ENCODE assay signal across 10 cellular contexts in genomic region chr10:88707429-88708110, GRCh38. TPM values are rescaled to one million over a fixed set of nuclear protein-coding genes. Genes with fewer than 3 reads are reported as not detected.
DNase-seq lines count a peak whose midpoint lies in the region; ATAC-seq and TF ChIP-seq lines count a peak whose summit lies in the region.
"Had no signal": no experiment of that assay in that cellular context is flagged by ENCODE, and none has a peak within 500 bp of the region (broad histone marks: within the 10 kb centered on the region; RNA-seq: fewer than 3 reads in every experiment).

No MANE protein-coding gene starts in this region.

- no peak overlapping the region for H3K4me3 ChIP-seq in astrocyte of the cerebellum (ENCODE audit: low read depth, low read length)

- TF ChIP-seq CTCF in astrocyte of the cerebellum (IDR thresholded peaks at IDR 0.05; ENCODE audit: low read depth, low read length, missing control alignments): no peak

- ATAC-seq in GM19452 (IDR thresholded peaks at IDR 0.05; ENCODE audit: unreplicated experiment): no peak
- ATAC-seq: PC-3 had no signal

- in situ Hi-C loops in astrocyte of the cerebellum (cut with HindIII; ENCODE audit: low sequenced_read_pairs): no loop called here

- DNase-seq in Daoy (ENCODE audit: low read depth) (peak; percentile 78), HPDE6-E6E7 (ENCODE audit: extremely low spot score) (peak; percentile 62), astrocyte of the cerebellum (ENCODE audit: low read depth) (peak; percentile 69), myocyte (ENCODE audit: low read depth) (peak; percentile 72), Kasumi-1 (lab: John Stamatoyannopoulos, UW) (no peak), NCI-H1092 treated with DMSO at 0.1 percent for 48 hours (lab: John Stamatoyannopoulos, UW) (no peak), DMS114 treated with DMSO at 0.1 percent for 48 hours (lab: John Stamatoyannopoulos, UW; ENCODE audit: unreplicated experiment) (no peak)
- DNase-seq: activated CD4-positive, alpha-beta memory T cell treated with anti-CD3 and anti-CD28 coated beads, Interleukin-2, amount 10 ng/mL, durations not matched to agents 7 days and 5 days; PC-3 had no signal

RNA-seq across cellular contexts. Expression of gene LIPK, which starts 1.5 kb away (rescaled TPM):
- not detected in 2 replicates for total RNA-seq in Daoy (2014; rRNA removed; shearing (Covaris generic))
- total RNA-seq in myocyte: not detected in 2 replicates
- polyA plus RNA-seq in myocyte (2012): not detected
- total RNA-seq: activated CD4-positive, alpha-beta memory T cell treated with anti-CD3 and anti-CD28 coated beads, Interleukin-2, amount 10 ng/mL, durations not matched to agents 7 days and 5 days; PC-3 had no signal

RNA-seq across cellular contexts. Expression of gene LIPF, which starts 43.3 kb away (rescaled TPM):
- total RNA-seq in Daoy (2014; rRNA removed; shearing (Covaris generic)): not detected in 2 replicates
- 1.7 and 2.4 TPM in 2 replicates for total RNA-seq in myocyte
- polyA plus RNA-seq in myocyte (2012): 0.14 TPM
- total RNA-seq: activated CD4-positive, alpha-beta memory T cell treated with anti-CD3 and anti-CD28 coated beads, Interleukin-2, amount 10 ng/mL, durations not matched to agents 7 days and 5 days; PC-3 had no signal

RNA-seq across cellular contexts. Expression of gene LIPN, which starts 52.2 kb away (rescaled TPM):
- not detected in 2 replicates for total RNA-seq in Daoy (2014; rRNA removed; shearing (Covaris generic))
- not detected in 2 replicates for total RNA-seq in myocyte
- polyA plus RNA-seq in myocyte (2012): not detected
- total RNA-seq: activated CD4-positive, alpha-beta memory T cell treated with anti-CD3 and anti-CD28 coated beads, Interleukin-2, amount 10 ng/mL, durations not matched to agents 7 days and 5 days; PC-3 had no signal

Comparison
In these comparisons a context has a peak if more than half of its experiments do, and no peak if none do; other contexts are left out.
1. DNase-seq: peak in Daoy (single experiment), HPDE6-E6E7 (single experiment), astrocyte of the cerebellum (single experiment) and myocyte (single experiment); none in Kasumi-1 (0 of 2), NCI-H1092 treated with DMSO at 0.1 percent for 48 hours (single experiment) and DMS114 treated with DMSO at 0.1 percent for 48 hours (single experiment).